8 cellular contexts compared by ENCODE assay signal in the genomic region with DNA sequence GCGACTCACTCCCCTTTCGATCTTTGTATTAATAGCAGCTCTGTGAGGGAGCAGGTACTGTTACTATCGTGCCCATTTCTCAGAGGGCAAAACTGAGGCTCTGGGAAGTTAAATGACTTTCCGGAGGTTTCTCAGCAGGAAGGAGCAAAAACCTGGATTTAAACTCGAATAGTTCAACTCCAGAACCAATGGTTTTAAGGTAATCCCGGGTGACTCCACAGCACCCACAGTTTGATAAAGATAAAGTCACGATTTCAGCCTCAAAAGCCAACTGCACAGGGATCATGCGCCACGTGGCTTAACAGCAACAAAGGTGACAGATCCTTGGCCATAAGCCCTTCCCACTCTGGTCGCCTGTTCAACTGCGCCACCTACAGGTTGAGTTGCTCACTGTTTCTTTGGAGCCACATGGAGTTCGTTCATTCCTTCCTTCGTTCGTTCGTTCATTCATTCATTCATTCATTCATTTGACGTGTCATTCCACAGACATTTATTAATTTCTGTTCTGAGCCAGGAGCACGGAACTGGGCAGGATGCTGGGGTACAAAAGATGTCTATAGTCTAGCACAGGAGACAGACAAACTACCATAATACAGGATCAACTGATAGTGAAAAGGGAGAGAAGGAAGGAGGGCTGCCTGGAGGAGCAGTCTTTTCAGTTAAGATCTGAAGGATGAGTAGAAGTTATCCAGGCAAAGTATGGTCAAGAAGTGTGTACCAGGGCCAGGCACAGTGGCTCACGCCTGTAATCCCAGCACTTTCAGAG.
DNase-seq lines count a peak whose midpoint lies in the region; ATAC-seq and TF ChIP-seq lines count a peak whose summit lies in the region.

No MANE protein-coding gene starts in this region.

- H3K56ac ChIP-seq in mesendoderm (ENCODE audit: low read length): no peak overlapping the region

- H3K4ac ChIP-seq in mesendoderm (ENCODE audit: low read depth, low read length): no peak overlapping the region

- no peak overlapping the region for H3K4me2 ChIP-seq in mesendoderm (ENCODE audit: low read length)

- H3K9me3 Mint-ChIP-seq in endodermal cell: peaks cover 3% of the 10 kb centered on the region
- H3K9me3 Mint-ChIP-seq in stimulated activated effector memory CD8-positive, alpha-beta T cell treated with anti-CD3 and anti-CD28 coated beads, Interleukin-12 subunit alpha, Interleukin-12 subunit beta, amount 100 ng/mL, for 72 hours: no peaks in the 10 kb centered on the region

- no peak overlapping the region for H3K23ac ChIP-seq in mesendoderm (ENCODE audit: low read length)

- H3K27me3 ChIP-seq in endodermal cell (ENCODE audit: control insufficient read depth, insufficient read depth, low read length, poor library complexity, severe bottlenecking) (peaks cover 39% of the 10 kb centered on the region), mesendoderm (ENCODE audit: insufficient read depth, low read length, poor library complexity) (no peaks in the 10 kb centered on the region)

- no peak overlapping the region for H4K5ac ChIP-seq in mesendoderm (ENCODE audit: low read length)

- H3K79me1 ChIP-seq in mesendoderm (ENCODE audit: low read length): no peaks in the 10 kb centered on the region

- no peak overlapping the region for H3K9ac ChIP-seq in endodermal cell (ENCODE audit: extremely low read depth, low read length, poor library complexity, severe bottlenecking)
- no peak overlapping the region for H3K9ac ChIP-seq in mesendoderm (ENCODE audit: low read length)

- H3K36me3 ChIP-seq in endodermal cell (ENCODE audit: control insufficient read depth, insufficient read depth, low read length) (no peaks in the 10 kb centered on the region), mesendoderm (ENCODE audit: control insufficient read depth, insufficient read depth, low read length) (no peaks in the 10 kb centered on the region)

- H2BK120ac ChIP-seq in mesendoderm (ENCODE audit: low read depth, low read length): no peak overlapping the region

- no peak overlapping the region for H3K18ac ChIP-seq in mesendoderm (ENCODE audit: low read length)

- no peak overlapping the region for H4K8ac ChIP-seq in mesendoderm (ENCODE audit: low read depth, low read length)

- ATAC-seq in stimulated activated effector memory CD8-positive, alpha-beta T cell treated with anti-CD3 and anti-CD28 coated beads, Interleukin-12 subunit alpha, Interleukin-12 subunit beta, amount 100 ng/mL, for 72 hours: peak; percentile 61
- ATAC-seq in GM19467 (IDR thresholded peaks at IDR 0.05; ENCODE audit: unreplicated experiment): no peak

- no peak overlapping the region for H3K4me3 ChIP-seq in endodermal cell (ENCODE audit: low read length)
- no peak overlapping the region for H3K4me3 ChIP-seq in mesendoderm (ENCODE audit: low read length)

- H3K4me1 Mint-ChIP-seq in endodermal cell: no peaks in the 10 kb centered on the region
- peaks cover 6% of the 10 kb centered on the region for H3K4me1 Mint-ChIP-seq in stimulated activated effector memory CD8-positive, alpha-beta T cell treated with anti-CD3 and anti-CD28 coated beads, Interleukin-12 subunit alpha, Interleukin-12 subunit beta, amount 100 ng/mL, for 72 hours

- H3K79me2 ChIP-seq in mesendoderm (ENCODE audit: control insufficient read depth, insufficient read depth, low read length): no peaks in the 10 kb centered on the region

- no peak overlapping the region for H3K27ac ChIP-seq in endodermal cell (ENCODE audit: low read depth, low read length)
- no peak overlapping the region for H3K27ac ChIP-seq in mesendoderm (ENCODE audit: low read depth, low read length)

- peaks cover 67% of the 10 kb centered on the region for H3K27me3 Mint-ChIP-seq in endodermal cell (ENCODE audit: insufficient read depth)

- no peak overlapping the region for H3K27ac Mint-ChIP-seq in endodermal cell
- H3K27ac Mint-ChIP-seq in stimulated activated effector memory CD8-positive, alpha-beta T cell treated with anti-CD3 and anti-CD28 coated beads, Interleukin-12 subunit alpha, Interleukin-12 subunit beta, amount 100 ng/mL, for 72 hours: no peak overlapping the region

- H3K9me3 ChIP-seq in endodermal cell (ENCODE audit: control insufficient read depth, low read length): no peaks in the 10 kb centered on the region

- no peak overlapping the region for H2AK5ac ChIP-seq in mesendoderm (ENCODE audit: low read length)

- H2BK5ac ChIP-seq in mesendoderm (ENCODE audit: low read length): no peak overlapping the region

- WGBS in endodermal cell (ENCODE audit: insufficient coverage in 1 of 2, insufficient read length in 1 of 2), 2 experiments: 58 to 61% methylated on average over 12 to 18 of the region's 18 CpGs
- no CpG with 5 or more reads among the region's 18 CpGs for WGBS in mesendoderm (ENCODE audit: extremely low coverage, insufficient coverage, low lambda C conversion rate)

- H2BK15ac ChIP-seq in mesendoderm (replicated peaks; ENCODE audit: low read depth): no peak overlapping the region

- no peaks in the 10 kb centered on the region for H3K4me1 ChIP-seq in endodermal cell (ENCODE audit: control insufficient read depth, insufficient read depth, low read length)
- H3K4me1 ChIP-seq in mesendoderm (ENCODE audit: control insufficient read depth, low read depth, low read length): no peaks in the 10 kb centered on the region

- H3K36me3 Mint-ChIP-seq in endodermal cell (ENCODE audit: low read depth): no peaks in the 10 kb centered on the region
- H3K36me3 Mint-ChIP-seq in stimulated activated effector memory CD8-positive, alpha-beta T cell treated with anti-CD3 and anti-CD28 coated beads, Interleukin-12 subunit alpha, Interleukin-12 subunit beta, amount 100 ng/mL, for 72 hours: no peaks in the 10 kb centered on the region

- H3K4me3 Mint-ChIP-seq in endodermal cell: no peak overlapping the region
- no peak overlapping the region for H3K4me3 Mint-ChIP-seq in stimulated activated effector memory CD8-positive, alpha-beta T cell treated with anti-CD3 and anti-CD28 coated beads, Interleukin-12 subunit alpha, Interleukin-12 subunit beta, amount 100 ng/mL, for 72 hours

- DNase-seq in SIG-M5 treated with dmso at 0.1 percent for 504 hours (lab: John Stamatoyannopoulos, UW; ENCODE audit: unreplicated experiment) (peak; percentile 55), SIG-M5 (lab: John Stamatoyannopoulos, UW) (no peak), NCI-H1092 treated with DMSO at 0.1 percent for 48 hours (lab: John Stamatoyannopoulos, UW) (peak; percentile 41), endodermal cell (peak; percentile 95), mesendoderm (peak; percentile 94)
- DNase-seq in activated CD4-positive, CD25-positive, alpha-beta regulatory T cell treated with anti-CD3 and anti-CD28 coated beads, Interleukin-2, amount 50 U/mL, for 72 hours: peak; percentile 57
- peak; percentile 24 to 77 for DNase-seq in stimulated activated effector memory CD8-positive, alpha-beta T cell treated with anti-CD3 and anti-CD28 coated beads, Interleukin-12 subunit alpha, Interleukin-12 subunit beta, amount 100 ng/mL, for 72 hours (ENCODE audit: low spot score in 2 of 2)

- peak; percentile 92 for TF ChIP-seq CTCF in endodermal cell (conservative IDR thresholded peaks at IDR 0.05)
